ENCODE assay signal across 8 cellular contexts in genomic region chr2:56185101-56185581, GRCh38. TPM values are rescaled to one million over a fixed set of nuclear protein-coding genes. Genes with fewer than 3 reads are reported as not detected.
DNase-seq lines count a peak whose midpoint lies in the region; ATAC-seq and TF ChIP-seq lines count a peak whose summit lies in the region.

No MANE protein-coding gene starts in this region.

- DNase-seq in GM23338 (ENCODE audit: low spot score), result peak; percentile 45
- DNase-seq in activated naive CD8-positive, alpha-beta T cell treated with anti-CD3 and anti-CD28 coated beads, Interleukin-2, amount 50 U/mL, for 24 hours, result no peak
- DNase-seq in iPS DF 6.9 (ENCODE audit: low read depth, low spot score), result no peak
- DNase-seq in NAMALWA (ENCODE audit: low spot score), result no peak

- H3K4me1 Mint-ChIP-seq in GM23338, result peaks cover 20% of the 10 kb centered on the region
- H3K4me1 Mint-ChIP-seq in activated naive CD8-positive, alpha-beta T cell treated with anti-CD3 and anti-CD28 coated beads, Interleukin-2, amount 50 U/mL, for 24 hours, result peaks cover 5% of the 10 kb centered on the region

- TF ChIP-seq CTCF in 22Rv1 (IDR thresholded peaks at IDR 0.05) (no peak; the same call in 1 of the 2 replicates), GM23338 (conservative IDR thresholded peaks at IDR 0.05; ENCODE audit: low read depth in 2 of 2) (no peak)

- no peaks in the 10 kb centered on the region for H3K79me2 ChIP-seq in GM23338 (replicated peaks; ENCODE audit: insufficient read depth)

- peak; percentile 15 for ATAC-seq in GM23338
- no peak for ATAC-seq in activated naive CD8-positive, alpha-beta T cell treated with anti-CD3 and anti-CD28 coated beads, Interleukin-2, amount 50 U/mL, for 24 hours
- ATAC-seq in HG03196 (IDR thresholded peaks at IDR 0.05; ENCODE audit: unreplicated experiment), result no peak
- no peak for ATAC-seq in HG03520 (IDR thresholded peaks at IDR 0.05; ENCODE audit: unreplicated experiment)

- H3K27ac ChIP-seq in 22Rv1 (peak overlapping the region; percentile 62), GM23338 (ENCODE audit: low read depth) (no peak overlapping the region), iPS DF 6.9 (ENCODE audit: low read length) (no peak overlapping the region), skin epidermis (peak overlapping the region in 15 of 21 experiments; percentile 11 to 77 (median 55))

- no peaks in the 10 kb centered on the region for H3K9me3 ChIP-seq in iPS DF 6.9 (ENCODE audit: control insufficient read depth, insufficient read depth, low read length)

- no peaks in the 10 kb centered on the region for H3K36me3 ChIP-seq in GM23338 (ENCODE audit: insufficient read depth)
- no peaks in the 10 kb centered on the region for H3K36me3 ChIP-seq in iPS DF 6.9 (ENCODE audit: control insufficient read depth, insufficient read depth, low read length)

- peak overlapping the region; percentile 91; the same call in 1 of the 2 replicates for H2AFZ ChIP-seq in GM23338

- H3K4me3 ChIP-seq in GM23338 (peak overlapping the region; percentile 70), iPS DF 6.9 (ENCODE audit: low read length) (peak overlapping the region; percentile 46; the same call in 1 of the 2 replicates), skin epidermis (peak overlapping the region; percentile 36 to 70 (median 49))

- peaks cover 21% of the 10 kb centered on the region for H4K20me1 ChIP-seq in GM23338 (replicated peaks; ENCODE audit: insufficient read depth)

- peaks cover 3% of the 10 kb centered on the region; the same call in 1 of the 3 replicates for H3K9me3 Mint-ChIP-seq in GM23338
- H3K9me3 Mint-ChIP-seq in activated naive CD8-positive, alpha-beta T cell treated with anti-CD3 and anti-CD28 coated beads, Interleukin-2, amount 50 U/mL, for 24 hours, result no peaks in the 10 kb centered on the region

- 0 out of 2 replicates have a peak, but pooled peaks cover 3% of the 10 kb centered on the region for H3F3A ChIP-seq in GM23338 (replicated peaks; ENCODE audit: low read depth)

- H3K4me3 Mint-ChIP-seq in GM23338, result peak overlapping the region; percentile 79
- H3K4me3 Mint-ChIP-seq in activated naive CD8-positive, alpha-beta T cell treated with anti-CD3 and anti-CD28 coated beads, Interleukin-2, amount 50 U/mL, for 24 hours, result peak overlapping the region; percentile 7

- H3K27ac Mint-ChIP-seq in GM23338, result no peak overlapping the region
- H3K27ac Mint-ChIP-seq in activated naive CD8-positive, alpha-beta T cell treated with anti-CD3 and anti-CD28 coated beads, Interleukin-2, amount 50 U/mL, for 24 hours, result no peak overlapping the region

- whole genome bisulfite sequencing in iPS DF 6.9 (ENCODE audit: insufficient coverage, insufficient read length), result no CpG with 5 or more reads among the region's 24 CpGs

- H3K36me3 Mint-ChIP-seq in GM23338 (ENCODE audit: low read depth), result no peaks in the 10 kb centered on the region
- H3K36me3 Mint-ChIP-seq in activated naive CD8-positive, alpha-beta T cell treated with anti-CD3 and anti-CD28 coated beads, Interleukin-2, amount 50 U/mL, for 24 hours (ENCODE audit: low read depth), result no peaks in the 10 kb centered on the region

- H3K27me3 ChIP-seq in GM23338 (ENCODE audit: insufficient read depth) (peaks cover 97% of the 10 kb centered on the region), iPS DF 6.9 (ENCODE audit: control insufficient read depth, insufficient read depth, low read length) (peaks cover 48% of the 10 kb centered on the region)

- peak overlapping the region; percentile 90 for H3K4me2 ChIP-seq in GM23338

- H3K27me3 Mint-ChIP-seq in GM23338 (ENCODE audit: insufficient read depth, low read depth, poor library complexity), result peaks cover 77% of the 10 kb centered on the region
- peaks cover 56% of the 10 kb centered on the region for H3K27me3 Mint-ChIP-seq in activated naive CD8-positive, alpha-beta T cell treated with anti-CD3 and anti-CD28 coated beads, Interleukin-2, amount 50 U/mL, for 24 hours

- H3K9me2 ChIP-seq in GM23338 (ENCODE audit: insufficient read depth), result no peaks in the 10 kb centered on the region

- peaks cover 7% of the 10 kb centered on the region for H3K4me1 ChIP-seq in GM23338 (ENCODE audit: insufficient read depth)
- peaks cover 3% of the 10 kb centered on the region; the same call in 1 of the 2 replicates for H3K4me1 ChIP-seq in iPS DF 6.9 (ENCODE audit: control insufficient read depth, insufficient read depth, low read length)

TF ChIP-seq in GM23338, 12 proteins besides CTCF, POLR2A, EP300 and RAD21:
- TF ChIP-seq EZH2 (IDR thresholded peaks at IDR 0.05; ENCODE audit: low read depth, unreplicated experiment) (peak; percentile 25), STAT1 (IDR thresholded peaks at IDR 0.05; ENCODE audit: unreplicated experiment) (no peak)

RNA-seq across cellular contexts. Expression of gene CCDC85A, which starts 1.4 kb away (rescaled TPM):
- 0.24 and 0.47 TPM in 2 replicates for total RNA-seq in GM23338 (2014; rRNA removed; shearing (Covaris generic))
- polyA plus RNA-seq in GM23338 (2016; fragmentation: Nextera tagmentation; extraction: Ambion mirVana), result 0.17 and 0.21 TPM in 2 replicates

Comparison
In these comparisons a context has a peak if more than half of its experiments do, and no peak if none do; other contexts are left out.
1. H3K27ac ChIP-seq: peak in 22Rv1 (single experiment) and skin epidermis (15 of 21); none in GM23338 (single experiment) and iPS DF 6.9 (single experiment).
2. Peak in every context shown above with its lines, with median percentiles within 50 percentile points of each other: H3K4me3 ChIP-seq.